ENCODE assay signal across 8 cellular contexts in genomic region chr12:79927772-79928474, GRCh38. TPM values are rescaled to one million over a fixed set of nuclear protein-coding genes. Genes with fewer than 3 reads are reported as not detected.
DNase-seq lines count a peak whose midpoint lies in the region; ATAC-seq and TF ChIP-seq lines count a peak whose summit lies in the region.

No MANE protein-coding gene starts in this region.

- no peaks in the 10 kb centered on the region for H3K27me3 ChIP-seq in naive thymus-derived CD4-positive, alpha-beta T cell (ENCODE audit: control insufficient read depth in 2 of 2, insufficient read depth in 2 of 2, low read length in 2 of 2)
- no peaks in the 10 kb centered on the region for H3K27me3 ChIP-seq in BE2C

- H3K4me1 ChIP-seq in naive thymus-derived CD4-positive, alpha-beta T cell (ENCODE audit: control insufficient read depth in 2 of 2, insufficient read depth in 2 of 2, low read length in 2 of 2) = peaks cover 33 to 34% of the 10 kb centered on the region in 2 donors
- no peaks in the 10 kb centered on the region for H3K4me1 ChIP-seq in BE2C

- H3K36me3 ChIP-seq in naive thymus-derived CD4-positive, alpha-beta T cell (ENCODE audit: control insufficient read depth in 2 of 3, insufficient read depth in 3 of 3, low read length in 3 of 3) = no peaks in the 10 kb centered on the region
- no peaks in the 10 kb centered on the region for H3K36me3 ChIP-seq in BE2C

- CTCF ChIA-PET in activated CD8-positive, alpha-beta memory T cell treated with anti-CD3 and anti-CD28 coated beads, Interleukin-2, amount 10 ng/mL, durations not matched to agents 7 days and 5 days (lab: Charles Lee) = interaction anchor here (1.0 kb wide), 1 partner anchor 42 kb away, joined by 3 read pairs; no protein-coding TSS in a partner anchor
- CTCF ChIA-PET in naive thymus-derived CD4-positive, alpha-beta T cell (lab: Charles Lee) = no interaction called here

- peaks cover 13% of the 10 kb centered on the region for H3K36me3 Mint-ChIP-seq in activated CD8-positive, alpha-beta memory T cell treated with anti-CD3 and anti-CD28 coated beads, Interleukin-2, amount 10 ng/mL, durations not matched to agents 7 days and 5 days
- no peaks in the 10 kb centered on the region for H3K36me3 Mint-ChIP-seq in naive thymus-derived CD4-positive, alpha-beta T cell
- H3K36me3 Mint-ChIP-seq in type B pancreatic cell = peaks cover 5% of the 10 kb centered on the region

- H3K9me3 ChIP-seq in naive thymus-derived CD4-positive, alpha-beta T cell (ENCODE audit: control insufficient read depth in 2 of 3, low read length in 3 of 3) = no peaks in the 10 kb centered on the region
- H3K9me3 ChIP-seq in BE2C = no peaks in the 10 kb centered on the region

- H3K27me3 Mint-ChIP-seq in activated CD8-positive, alpha-beta memory T cell treated with anti-CD3 and anti-CD28 coated beads, Interleukin-2, amount 10 ng/mL, durations not matched to agents 7 days and 5 days = no peaks in the 10 kb centered on the region
- H3K27me3 Mint-ChIP-seq in naive thymus-derived CD4-positive, alpha-beta T cell = no peaks in the 10 kb centered on the region
- no peaks in the 10 kb centered on the region for H3K27me3 Mint-ChIP-seq in type B pancreatic cell

- POLR2A ChIA-PET in naive thymus-derived CD4-positive, alpha-beta T cell (lab: Charles Lee) = no interaction called here

- H3K4me1 Mint-ChIP-seq in activated CD8-positive, alpha-beta memory T cell treated with anti-CD3 and anti-CD28 coated beads, Interleukin-2, amount 10 ng/mL, durations not matched to agents 7 days and 5 days = peaks cover 53% of the 10 kb centered on the region
- H3K4me1 Mint-ChIP-seq in naive thymus-derived CD4-positive, alpha-beta T cell = peaks cover 41 to 82% (median 68%) of the 10 kb centered on the region in 7 donors
- peaks cover 19% of the 10 kb centered on the region for H3K4me1 Mint-ChIP-seq in type B pancreatic cell (ENCODE audit: unreplicated experiment)

- TF ChIP-seq CTCF in BE2C (IDR thresholded peaks at IDR 0.05; ENCODE audit: low read depth, low read length) (no peak), type B pancreatic cell (conservative IDR thresholded peaks at IDR 0.05) (no peak)

- ATAC-seq in GM19468 (IDR thresholded peaks at IDR 0.05; ENCODE audit: extremely low read depth, unreplicated experiment) (peak; percentile 91), HG03469 (IDR thresholded peaks at IDR 0.05; ENCODE audit: unreplicated experiment) (peak; percentile 99)
- peak; percentile 98 for ATAC-seq in activated CD8-positive, alpha-beta memory T cell treated with anti-CD3 and anti-CD28 coated beads, Interleukin-2, amount 10 ng/mL, durations not matched to agents 7 days and 5 days
- peak; percentile 98 for ATAC-seq in naive thymus-derived CD4-positive, alpha-beta T cell

- H3K27ac ChIP-seq in naive thymus-derived CD4-positive, alpha-beta T cell (ENCODE audit: low read depth, low read length) = peak overlapping the region; percentile 25

- H3K9me3 Mint-ChIP-seq in activated CD8-positive, alpha-beta memory T cell treated with anti-CD3 and anti-CD28 coated beads, Interleukin-2, amount 10 ng/mL, durations not matched to agents 7 days and 5 days (ENCODE audit: low read depth) = no peaks in the 10 kb centered on the region
- H3K9me3 Mint-ChIP-seq in naive thymus-derived CD4-positive, alpha-beta T cell = no peaks in the 10 kb centered on the region
- H3K9me3 Mint-ChIP-seq in type B pancreatic cell = no peaks in the 10 kb centered on the region

- no peak overlapping the region for H3K4me3 ChIP-seq in naive thymus-derived CD4-positive, alpha-beta T cell (ENCODE audit: low read length)
- no peak overlapping the region for H3K4me3 ChIP-seq in BE2C (ENCODE audit: low read depth, low read length)

- intact Hi-C loops in naive thymus-derived CD4-positive, alpha-beta T cell (cut with micrococcal nuclease) = loop anchor here (1.0 to 2.0 kb wide), 4 partner anchors 7 to 17 kb away; partner anchors contain the start of gene PPP1R12A (in 1 of the 2)

- peak overlapping the region; percentile 12 for H3K4me3 Mint-ChIP-seq in activated CD8-positive, alpha-beta memory T cell treated with anti-CD3 and anti-CD28 coated beads, Interleukin-2, amount 10 ng/mL, durations not matched to agents 7 days and 5 days
- peak overlapping the region in 8 of 10 donors; percentile 1 to 61 (median 40) for H3K4me3 Mint-ChIP-seq in naive thymus-derived CD4-positive, alpha-beta T cell
- no peak overlapping the region for H3K4me3 Mint-ChIP-seq in type B pancreatic cell

- peak; percentile 21 for DNase-seq in EL
- DNase-seq in activated CD8-positive, alpha-beta memory T cell treated with anti-CD3 and anti-CD28 coated beads, Interleukin-2, amount 10 ng/mL, durations not matched to agents 7 days and 5 days = peak; percentile 80
- peak in 8 of 9 donors; percentile 29 to 72 (median 62) for DNase-seq in naive thymus-derived CD4-positive, alpha-beta T cell
- DNase-seq in BE2C = no peak
- DNase-seq in type B pancreatic cell (ENCODE audit: extremely low spot score, unreplicated experiment) = no peak
- DNase-seq in NCI-H748 treated with DMSO at 0.1 percent for 48 hours (lab: John Stamatoyannopoulos, UW) = no peak

- H3K27ac Mint-ChIP-seq in activated CD8-positive, alpha-beta memory T cell treated with anti-CD3 and anti-CD28 coated beads, Interleukin-2, amount 10 ng/mL, durations not matched to agents 7 days and 5 days = peak overlapping the region; percentile 82
- peak overlapping the region; percentile 1 to 87 (median 76) for H3K27ac Mint-ChIP-seq in naive thymus-derived CD4-positive, alpha-beta T cell
- no peak overlapping the region for H3K27ac Mint-ChIP-seq in type B pancreatic cell

RNA-seq across cellular contexts. Expression of gene PPP1R12A, which starts 7.0 kb away (rescaled TPM):
- 100 to 1,000 TPM; 104 to 108 TPM for total RNA-seq in activated CD8-positive, alpha-beta memory T cell treated with anti-CD3 and anti-CD28 coated beads, Interleukin-2, amount 10 ng/mL, durations not matched to agents 7 days and 5 days
- 100 to 1,000 TPM in 3 of 5 experiments, 10 to 100 TPM in 2; 72.7 to 111 (median 103) TPM for total RNA-seq in naive thymus-derived CD4-positive, alpha-beta T cell
- polyA plus RNA-seq in naive thymus-derived CD4-positive, alpha-beta T cell = 10 to 100 TPM; 74.4 to 92.8 TPM
- polyA plus RNA-seq in BE2C (2012; ENCODE audit: insufficient read depth, insufficient read length, low read depth) = 19.2 TPM
- 67.0 and 78.2 TPM in 2 replicates for total RNA-seq in type B pancreatic cell (ENCODE audit: low replicate concordance)

Comparison
In these comparisons a context has a peak if more than half of its experiments do, and no peak if none do; other contexts are left out.
1. DNase-seq: peak in EL (single experiment), activated CD8-positive, alpha-beta memory T cell treated with anti-CD3 and anti-CD28 coated beads, Interleukin-2, amount 10 ng/mL, durations not matched to agents 7 days and 5 days (single experiment) and naive thymus-derived CD4-positive, alpha-beta T cell (8 of 9); none in BE2C (single experiment), type B pancreatic cell (single experiment) and NCI-H748 treated with DMSO at 0.1 percent for 48 hours (single experiment).
2. Peak in every context shown above with its lines, with median percentiles within 50 percentile points of each other: ATAC-seq.